9 cellular contexts compared by ENCODE assay signal in genomic region chr10:30182191-30183075, GRCh38.
DNase-seq lines count a peak whose midpoint lies in the region; ATAC-seq and TF ChIP-seq lines count a peak whose summit lies in the region.
"Had no signal": no experiment of that assay in that cellular context is flagged by ENCODE, and none has a peak within 500 bp of the region (broad histone marks: within the 10 kb centered on the region; RNA-seq: fewer than 3 reads in every experiment).

No MANE protein-coding gene starts in this region.

- no peaks in the 10 kb centered on the region for H3K9me3 ChIP-seq in colonic mucosa

- no peak for ATAC-seq in GM18907 (IDR thresholded peaks at IDR 0.05; ENCODE audit: unreplicated experiment)
- ATAC-seq: K562 had no signal

- H3K4me3 ChIP-seq in fibroblast of mammary gland (ENCODE audit: control insufficient read depth, low read depth, low read length) = no peak overlapping the region
- H3K4me3 ChIP-seq in rectal smooth muscle tissue (ENCODE audit: low read length) = no peak overlapping the region
- no peak overlapping the region for H3K4me3 ChIP-seq in colonic mucosa
- H3K4me3 ChIP-seq: K562 had no signal

- peak overlapping the region; percentile 69 for H3K27ac ChIP-seq in rectal smooth muscle tissue (ENCODE audit: low read depth, low read length)
- H3K27ac ChIP-seq in colonic mucosa = no peak overlapping the region

- TF ChIP-seq CTCF in fibroblast of mammary gland (conservative IDR thresholded peaks at IDR 0.05; ENCODE audit: control insufficient read depth, insufficient read depth, low read depth, low read length) (no peak), colonic mucosa (IDR thresholded peaks at IDR 0.05) (no peak)

- H3K9ac ChIP-seq in rectal smooth muscle tissue (ENCODE audit: low read length) (no peak overlapping the region), colonic mucosa (ENCODE audit: low read depth in 2 of 2, low read length in 2 of 2) (no peak overlapping the region)

- intact Hi-C loops in colonic mucosa (cut with DNase I) = no loop called here

- H3K4me1 ChIP-seq in rectal smooth muscle tissue (ENCODE audit: control insufficient read depth, insufficient read depth, low read length) (peaks cover 19% of the 10 kb centered on the region), colonic mucosa (no peaks in the 10 kb centered on the region)

- peak; percentile 68 for DNase-seq in DMS53 (lab: John Stamatoyannopoulos, UW)
- peak; percentile 92 for DNase-seq in RPMI7951 (ENCODE audit: low read depth)
- peak; percentile 97 for DNase-seq in fibroblast of mammary gland (ENCODE audit: low read depth)
- DNase-seq in NCI-H1092 (lab: John Stamatoyannopoulos, UW) = no peak
- DNase-seq in COR-L47 (lab: John Stamatoyannopoulos, UW) = no peak
- no peak for DNase-seq in colonic mucosa

- no peaks in the 10 kb centered on the region for H3K27me3 ChIP-seq in rectal smooth muscle tissue (ENCODE audit: control insufficient read depth, insufficient read depth, low read length)
- H3K27me3 ChIP-seq in colonic mucosa = no peaks in the 10 kb centered on the region

- H3K36me3 ChIP-seq in rectal smooth muscle tissue (ENCODE audit: control insufficient read depth, insufficient read depth, low read length) (no peaks in the 10 kb centered on the region), colonic mucosa (no peaks in the 10 kb centered on the region)

Comparison
In these comparisons a context has a peak if more than half of its experiments do, and no peak if none do; other contexts are left out.
1. DNase-seq: peak in DMS53 (single experiment), RPMI7951 (single experiment) and fibroblast of mammary gland (single experiment); none in NCI-H1092 (single experiment), COR-L47 (single experiment) and colonic mucosa (single experiment).